In the genomic region with DNA sequence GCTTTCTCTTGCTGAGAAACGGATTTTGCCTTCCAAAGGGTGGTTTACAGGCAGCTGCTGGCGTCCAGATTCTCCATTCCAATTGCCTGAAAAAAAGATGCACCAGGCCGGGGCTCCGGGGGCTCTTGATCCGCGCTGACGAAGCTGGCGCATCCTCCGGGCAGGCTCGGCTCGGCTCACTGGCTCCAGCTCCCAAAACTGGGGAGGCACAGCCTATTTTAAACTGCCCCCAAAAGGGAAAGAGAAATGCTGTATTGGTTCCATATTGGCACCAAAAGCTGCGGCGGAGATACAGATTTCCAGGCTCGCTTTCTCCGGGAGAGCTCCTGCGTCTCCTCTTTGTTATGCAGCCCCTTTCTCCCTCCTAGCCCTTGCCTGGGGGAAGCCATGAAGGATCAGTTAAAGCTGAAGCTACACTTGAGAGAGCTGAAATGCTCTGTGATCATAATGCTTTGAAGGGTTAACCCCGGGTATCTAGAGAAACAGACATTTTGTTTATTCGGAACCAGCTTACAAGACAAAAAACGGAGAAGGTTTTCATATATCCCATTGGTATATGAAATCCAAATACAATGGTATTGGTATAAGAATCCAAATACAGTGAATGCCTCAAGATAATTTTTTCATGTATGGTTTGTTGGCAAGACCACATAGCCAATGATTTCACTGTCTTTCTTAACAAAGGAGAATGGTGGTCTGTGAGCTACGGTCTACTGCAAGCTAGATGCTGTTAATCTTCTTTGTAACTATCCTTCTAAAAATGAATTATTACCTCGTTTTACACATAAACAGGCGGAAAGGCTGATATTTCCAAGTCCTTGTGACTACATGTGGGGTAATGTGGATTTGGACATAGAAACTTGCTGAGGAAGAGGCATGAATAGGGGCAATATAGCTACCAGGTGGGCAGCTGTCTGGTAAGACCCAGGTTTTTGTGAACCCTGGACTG, we compare ENCODE assay signal across 8 cellular contexts. TPM values are rescaled to one million over a fixed set of nuclear protein-coding genes. Genes with fewer than 3 reads are reported as not detected.
DNase-seq lines count a peak whose midpoint lies in the region; ATAC-seq, FAIRE-seq and TF ChIP-seq lines count a peak whose summit lies in the region.

No MANE protein-coding gene starts in this region.

- H3K4me3 ChIP-seq in left ventricle myocardium inferior (peak overlapping the region; percentile 63), pancreas (peak overlapping the region in 2 of 4 donors; percentile 26 to 40)

- DNase-seq in C1 segment of cervical spinal cord (lab: John Stamatoyannopoulos, UW) (peak in 9 of 14 donors; percentile 36 to 87 (median 68)), NCI-H1105 treated with DMSO at 0.1 percent for 48 hours (lab: John Stamatoyannopoulos, UW) (peak; percentile 77), left ventricle myocardium inferior (peak; percentile 13), pancreas (peak in 2 of 6 donors; percentile 28 to 51), NCI-H187 (lab: John Stamatoyannopoulos, UW) (no peak)
- DNase-seq in activated naive CD8-positive, alpha-beta T cell treated with anti-CD3 and anti-CD28 coated beads, Interleukin-2, amount 50 U/mL, for 24 hours: peak; percentile 29

- TF ChIP-seq CTCF in left ventricle myocardium inferior (IDR thresholded peaks at IDR 0.05; ENCODE audit: borderline replicate concordance) (no peak), pancreas (IDR thresholded peaks at IDR 0.05) (no peak)

- no peaks in the 10 kb centered on the region for H3K27me3 Mint-ChIP-seq in activated naive CD8-positive, alpha-beta T cell treated with anti-CD3 and anti-CD28 coated beads, Interleukin-2, amount 50 U/mL, for 24 hours

- peak overlapping the region; percentile 88 for H3K27ac Mint-ChIP-seq in activated naive CD8-positive, alpha-beta T cell treated with anti-CD3 and anti-CD28 coated beads, Interleukin-2, amount 50 U/mL, for 24 hours

- H3K27me3 ChIP-seq in left ventricle myocardium inferior (ENCODE audit: low read depth): peaks cover 29% of the 10 kb centered on the region
- H3K27me3 ChIP-seq in pancreas: peaks cover 0 to 5% (median 0%) of the 10 kb centered on the region in 4 donors

- H3K36me3 ChIP-seq in left ventricle myocardium inferior: no peaks in the 10 kb centered on the region
- H3K36me3 ChIP-seq in pancreas: no peaks in the 10 kb centered on the region

- H3K4me1 Mint-ChIP-seq in activated naive CD8-positive, alpha-beta T cell treated with anti-CD3 and anti-CD28 coated beads, Interleukin-2, amount 50 U/mL, for 24 hours: peaks cover 49% of the 10 kb centered on the region

- ATAC-seq in GM21423 (IDR thresholded peaks at IDR 0.05; ENCODE audit: unreplicated experiment) (peak; percentile 35), pancreas (peak in 3 of 4 donors; percentile 36 to 71 (median 67)), HG02970 (IDR thresholded peaks at IDR 0.05; ENCODE audit: low FRiP score, unreplicated experiment) (no peak)
- peak; percentile 27 for ATAC-seq in activated naive CD8-positive, alpha-beta T cell treated with anti-CD3 and anti-CD28 coated beads, Interleukin-2, amount 50 U/mL, for 24 hours

- H3K4me3 Mint-ChIP-seq in activated naive CD8-positive, alpha-beta T cell treated with anti-CD3 and anti-CD28 coated beads, Interleukin-2, amount 50 U/mL, for 24 hours: peak overlapping the region; percentile 98

- FAIRE-seq in pancreas (lab: Jason Lieb, UNC): no peak

- WGBS in pancreas, 2 donors: 28 to 34% methylated on average over 22 of the region's 22 CpGs

- intact Hi-C loops in left ventricle myocardium inferior (cut with micrococcal nuclease): no loop called here
- intact Hi-C loops in pancreas (cut with DNase I): no loop called here

- peaks cover 13% of the 10 kb centered on the region for H3K4me1 ChIP-seq in left ventricle myocardium inferior
- no peaks in the 10 kb centered on the region for H3K4me1 ChIP-seq in pancreas

- peak overlapping the region; percentile 74 for H3K27ac ChIP-seq in left ventricle myocardium inferior (replicated peaks)
- peak overlapping the region in 2 of 4 donors; percentile 28 to 55 for H3K27ac ChIP-seq in pancreas

- no peaks in the 10 kb centered on the region for H3K9me3 ChIP-seq in left ventricle myocardium inferior (replicated peaks)
- H3K9me3 ChIP-seq in pancreas: no peaks in the 10 kb centered on the region

- peaks cover 40% of the 10 kb centered on the region for H3K36me3 Mint-ChIP-seq in activated naive CD8-positive, alpha-beta T cell treated with anti-CD3 and anti-CD28 coated beads, Interleukin-2, amount 50 U/mL, for 24 hours (ENCODE audit: low read depth)

- no peaks in the 10 kb centered on the region for H3K9me3 Mint-ChIP-seq in activated naive CD8-positive, alpha-beta T cell treated with anti-CD3 and anti-CD28 coated beads, Interleukin-2, amount 50 U/mL, for 24 hours

RNA-seq across cellular contexts. Expression of a gene that starts 0.7 kb away (rescaled TPM):
- 1.1 TPM for total RNA-seq in left ventricle myocardium inferior
- 1 to 10 TPM; 1.1 to 4.8 (median 2.5) TPM for total RNA-seq in pancreas
- 10 to 100 TPM in 1 of 2 donors, 1 to 10 TPM in 1; 3.4 to 22.2 TPM for polyA plus RNA-seq in pancreas

RNA-seq across cellular contexts. Expression of a gene that starts 39.6 kb away (rescaled TPM):
- total RNA-seq in left ventricle myocardium inferior (1.3 TPM), pancreas (under 1 TPM in 1 of 6 donors, not detected in 5; 0.66 TPM)
- polyA plus RNA-seq in pancreas: under 1 TPM in 1 of 2 donors, not detected in 1; 0.07 TPM

Comparison
In these comparisons a context has a peak if more than half of its experiments do, and no peak if none do; other contexts are left out.
1. DNase-seq: peak in C1 segment of cervical spinal cord (9 of 14), NCI-H1105 treated with DMSO at 0.1 percent for 48 hours (single experiment), activated naive CD8-positive, alpha-beta T cell treated with anti-CD3 and anti-CD28 coated beads, Interleukin-2, amount 50 U/mL, for 24 hours (single experiment) and left ventricle myocardium inferior (single experiment); none in NCI-H187 (0 of 2).